In the genomic region with DNA sequence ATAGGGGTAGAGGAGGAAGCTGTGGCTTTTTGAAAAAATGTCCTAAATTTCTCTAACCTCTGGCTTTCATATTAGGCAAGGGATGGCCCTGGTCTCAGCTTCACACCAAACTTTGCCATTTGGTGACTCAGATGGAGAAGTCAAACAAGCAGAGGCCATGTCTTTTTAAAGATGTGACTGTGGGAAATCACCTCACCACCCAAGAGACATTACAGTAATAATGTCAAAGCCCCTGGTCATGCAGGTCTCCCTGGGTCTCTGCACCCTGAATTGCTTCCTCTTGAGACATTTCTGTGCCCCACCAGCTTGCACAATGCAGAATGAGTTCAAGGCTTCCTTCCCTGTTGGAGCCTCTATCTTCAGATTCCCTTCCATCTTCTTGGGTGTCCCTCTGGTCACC, we compare ENCODE assay signal across 23 cellular contexts. TPM values are rescaled to one million over a fixed set of nuclear protein-coding genes. Genes with fewer than 3 reads are reported as not detected.
DNase-seq lines count a peak whose midpoint lies in the region; ATAC-seq, FAIRE-seq and TF ChIP-seq lines count a peak whose summit lies in the region.
"Had no signal": no experiment of that assay in that cellular context is flagged by ENCODE, and none has a peak within 500 bp of the region (broad histone marks: within the 10 kb centered on the region; RNA-seq: fewer than 3 reads in every experiment).

No MANE protein-coding gene starts in this region.

- ATAC-seq in HG03039 (IDR thresholded peaks at IDR 0.05; ENCODE audit: unreplicated experiment) (peak; percentile 51), GM12878 (peak; percentile 56), HG03175 (IDR thresholded peaks at IDR 0.05; ENCODE audit: unreplicated experiment) (no peak), gastrocnemius medialis (no peak), GM23338 (no peak)
- ATAC-seq: HepG2 had no signal

- peaks cover 7% of the 10 kb centered on the region for H3K9me2 ChIP-seq in GM23338 (ENCODE audit: insufficient read depth)
- H3K9me2 ChIP-seq: SK-N-SH had no signal

- H3K4me1 Mint-ChIP-seq in GM23338: peaks cover 4% of the 10 kb centered on the region; the same call in 2 of the 3 replicates
- H3K4me1 Mint-ChIP-seq: CD4-positive, CD25-positive, alpha-beta regulatory T cell had no signal

- H3K4me2 ChIP-seq in GM12878 (ENCODE audit: control insufficient read depth, insufficient read depth): no peak overlapping the region
- H3K4me2 ChIP-seq in GM23338: no peak overlapping the region
- H3K4me2 ChIP-seq: SK-N-SH had no signal

- no peak overlapping the region for H3K27ac Mint-ChIP-seq in GM23338
- H3K27ac Mint-ChIP-seq: CD4-positive, CD25-positive, alpha-beta regulatory T cell had no signal

- H3K36me3 ChIP-seq in GM12878 (ENCODE audit: control insufficient read depth in 2 of 2, insufficient read depth in 2 of 2, low read length in 1 of 2) (no peaks in the 10 kb centered on the region), SJCRH30 (no peaks in the 10 kb centered on the region), gastrocnemius medialis (no peaks in the 10 kb centered on the region), GM23338 (ENCODE audit: insufficient read depth) (no peaks in the 10 kb centered on the region)

- H4K20me1 ChIP-seq in GM12878 (ENCODE audit: control insufficient read depth, insufficient read depth) (no peaks in the 10 kb centered on the region), GM23338 (replicated peaks; ENCODE audit: insufficient read depth) (no peaks in the 10 kb centered on the region)

- TF ChIP-seq CTCF in GM12865 (IDR thresholded peaks at IDR 0.05; ENCODE audit: insufficient read depth, low read depth, low read length, missing control alignments) (no peak), GM12878 (IDR thresholded peaks at IDR 0.05 in 2 of 3, conservative IDR thresholded peaks at IDR 0.05 in 1 of 3; ENCODE audit: control insufficient read depth in 2 of 3, extremely low read depth in 1 of 3, insufficient read depth in 1 of 3, low read depth in 3 of 3, low read length in 3 of 3) (no peak), gastrocnemius medialis (IDR thresholded peaks at IDR 0.05 in 4 of 5, conservative IDR thresholded peaks at IDR 0.05 in 1 of 5) (no peak), GM23338 (conservative IDR thresholded peaks at IDR 0.05; ENCODE audit: low read depth in 2 of 2) (no peak)

- no peak overlapping the region for H3K27ac ChIP-seq in GM12878 (ENCODE audit: control insufficient read depth, insufficient read depth)
- no peak overlapping the region for H3K27ac ChIP-seq in SJCRH30
- H3K27ac ChIP-seq in gastrocnemius medialis: no peak overlapping the region
- H3K27ac ChIP-seq in GM23338 (ENCODE audit: low read depth): no peak overlapping the region

- H3K27me3 ChIP-seq in GM12878 (replicated peaks in 1 of 2; ENCODE audit: control insufficient read depth in 2 of 2, insufficient read depth in 2 of 2, low read length in 1 of 2): no peaks in the 10 kb centered on the region
- no peaks in the 10 kb centered on the region for H3K27me3 ChIP-seq in SJCRH30
- peaks cover 0 to 4% (median 0%) of the 10 kb centered on the region in 3 donors for H3K27me3 ChIP-seq in gastrocnemius medialis
- H3K27me3 ChIP-seq in GM23338 (ENCODE audit: insufficient read depth): no peaks in the 10 kb centered on the region

- BruUV-seq in GM12878 (replicated peaks; lab: Mats Ljungman, UMichigan): no TSS peak

- H2AFZ ChIP-seq in GM12878 (ENCODE audit: control insufficient read depth, low read depth, low read length) (no peak overlapping the region), GM23338 (no peak overlapping the region)

- POLR2A ChIA-PET in GM12878 (lab: Charles Lee): no interaction called here

- H3K4me1 ChIP-seq in GM12878 (ENCODE audit: control insufficient read depth, insufficient read depth, low read length) (no peaks in the 10 kb centered on the region), SJCRH30 (no peaks in the 10 kb centered on the region), gastrocnemius medialis (peaks cover 0 to 4% of the 10 kb centered on the region in 2 donors), GM23338 (ENCODE audit: insufficient read depth) (peaks cover 8% of the 10 kb centered on the region; the same call in 1 of the 2 replicates)

- in situ Hi-C loops in GM12878 (cut with MboI) (no loop called here), gastrocnemius medialis (cut with MboI; ENCODE audit: low sequenced_read_pairs in 4 of 4) (no loop called here)

- TF ChIP-seq EP300 in GM12878 (IDR thresholded peaks at IDR 0.05; ENCODE audit: borderline replicate concordance in 1 of 2, control insufficient read depth in 1 of 2, low read depth in 2 of 2, low read length in 2 of 2): no peak

- H3K4me3 Mint-ChIP-seq in GM23338: no peak overlapping the region
- H3K4me3 Mint-ChIP-seq: CD4-positive, CD25-positive, alpha-beta regulatory T cell had no signal

- CTCF ChIA-PET in GM12878 (lab: Yijun Ruan, JAX): interaction anchor here (1.2 to 1.4 kb wide), 2 partner anchors 12 to 97 kb away, joined by 3 read pairs; no protein-coding TSS in a partner anchor

- no peak for TF ChIP-seq RAD21 in GM12878 (IDR thresholded peaks at IDR 0.05; ENCODE audit: insufficient read depth, low read depth, low read length)

- H3K79me2 ChIP-seq in GM12878 (ENCODE audit: control insufficient read depth, insufficient read depth, low read length) (no peaks in the 10 kb centered on the region), GM23338 (replicated peaks; ENCODE audit: insufficient read depth) (no peaks in the 10 kb centered on the region)

- DNase-seq in GM12865 (ENCODE audit: low read depth) (peak; percentile 25), NOMO-1 (lab: John Stamatoyannopoulos, UW; ENCODE audit: unreplicated experiment in 2 of 2) (peak; percentile 9 to 39), GM12878 (ENCODE audit: low read depth, low spot score) (no peak), SJCRH30 (no peak), gastrocnemius medialis (no peak), GM23338 (ENCODE audit: low spot score) (no peak)
- DNase-seq: 8988T; ACHN; CD4-positive, CD25-positive, alpha-beta regulatory T cell; DMS153; DND-41; Karpas-422; NCI-H2029; NCI-H446 treated with DMSO at 0.1 percent for 48 hours; NCI-H526 treated with DMSO at 0.1 percent for 48 hours; SIG-M5; SK-N-SH; T-helper 2 cell had no signal

- no peaks in the 10 kb centered on the region for H3K36me3 Mint-ChIP-seq in GM23338 (ENCODE audit: low read depth)
- H3K36me3 Mint-ChIP-seq: CD4-positive, CD25-positive, alpha-beta regulatory T cell had no signal

- intact Hi-C loops in GM12878 (cut with micrococcal nuclease; ENCODE audit: unreplicated experiment): no loop called here
- intact Hi-C loops in gastrocnemius medialis (cut with DNase I; ENCODE audit: low total_unique reads): no loop called here

- SMC1A ChIA-PET in GM12878 (lab: Charles Lee; ENCODE audit: uncharacterized antibody, unreplicated experiment): no interaction called here

- no peak for TF ChIP-seq POLR2A in GM12878 (IDR thresholded peaks at IDR 0.05; ENCODE audit: low read depth, low read length)
- TF ChIP-seq POLR2A in gastrocnemius medialis (IDR thresholded peaks at IDR 0.05): no peak

- H3K4me3 ChIP-seq in GM12865 (ENCODE audit: low read depth, low read length) (no peak overlapping the region), GM12878 (no peak overlapping the region), SJCRH30 (no peak overlapping the region), gastrocnemius medialis (no peak overlapping the region), GM23338 (no peak overlapping the region)

- no peak for FAIRE-seq in GM12878 (lab: Jason Lieb, UNC)
- FAIRE-seq: HepG2, RCC 7860 had no signal

- H3K9me3 ChIP-seq in GM12878 (replicated peaks; ENCODE audit: control insufficient read depth, insufficient read depth, low read length) (no peaks in the 10 kb centered on the region), SJCRH30 (replicated peaks) (no peaks in the 10 kb centered on the region), gastrocnemius medialis (no peaks in the 10 kb centered on the region)
- H3K9me3 ChIP-seq: SK-N-SH had no signal

- no peak overlapping the region for H3K9ac ChIP-seq in GM12878 (ENCODE audit: control insufficient read depth, insufficient read depth, low read length)
- H3K9ac ChIP-seq: SK-N-SH had no signal

- no peaks in the 10 kb centered on the region for H3K9me3 Mint-ChIP-seq in GM23338
- H3K9me3 Mint-ChIP-seq: CD4-positive, CD25-positive, alpha-beta regulatory T cell had no signal

- H3F3A ChIP-seq in GM23338 (replicated peaks; ENCODE audit: low read depth): no peaks in the 10 kb centered on the region

- RAD21 ChIA-PET in GM12878 (lab: Charles Lee; ENCODE audit: unreplicated experiment): no interaction called here

- peaks cover under 1% of the 10 kb centered on the region for H3K27me3 Mint-ChIP-seq in GM23338 (ENCODE audit: insufficient read depth, low read depth, poor library complexity)
- H3K27me3 Mint-ChIP-seq: CD4-positive, CD25-positive, alpha-beta regulatory T cell had no signal

TF ChIP-seq in GM12878, 131 proteins besides CTCF, POLR2A, EP300 and RAD21 (continues in another document):
- TF ChIP-seq BHLHE40 (IDR thresholded peaks at IDR 0.05; ENCODE audit: borderline replicate concordance in 1 of 2, low read depth in 2 of 2, low read length in 1 of 2): no peak

TF ChIP-seq in GM23338, 12 proteins besides CTCF, POLR2A, EP300 and RAD21 (continues in another document):
- no peak for TF ChIP-seq EZH2 (IDR thresholded peaks at IDR 0.05; ENCODE audit: low read depth, unreplicated experiment)
- TF ChIP-seq ZNF331 (CRISPR knock-in tag; IDR thresholded peaks at IDR 0.05; ENCODE audit: low read depth): no peak

RNA-seq across cellular contexts. Expression of gene ADGRF5, which starts 39.5 kb away (rescaled TPM):
- total RNA-seq in GM12878 (2013; cell fraction: nucleolus; rRNA removed): not detected in 2 replicates
- not detected in 2 replicates for total RNA-seq in GM12878 (2014; rRNA removed)
- not detected in 2 replicates for total RNA-seq in GM12878 (2014; rRNA removed; fragmentation: Illumina TruSeq; extraction: Trizol)
- 0.13 TPM in 2 replicates for total RNA-seq in GM12878 (2021)
- polyA plus RNA-seq in GM12878 (2011; ENCODE audit: low read depth): not detected
- 0.01 TPM in 1 of 2 replicates, not detected in the other for polyA plus RNA-seq in GM12878 (2011; rRNA removed)
- not detected in 2 replicates for polyA plus RNA-seq in GM12878 (2011; cell fraction: cytosol; rRNA removed)
- not detected in 2 replicates for polyA plus RNA-seq in GM12878 (2011; cell fraction: nucleus; rRNA removed)
- polyA plus RNA-seq in GM12878 (2012): not detected in 2 replicates
- polyA plus RNA-seq in GM12878 (2014; fragmentation: Illumina TruSeq; extraction: Trizol): not detected in 2 replicates
- polyA plus RNA-seq in GM12878 (2014; fragmentation: Nextera tagmentation; extraction: Ambion mirVana): not detected
- polyA plus RNA-seq in GM12878 (2014; rRNA removed): not detected in 2 replicates
- not detected for polyA plus RNA-seq in GM12878 (2016; fragmentation: Nextera tagmentation; extraction: Ambion mirVana)
- polyA minus RNA-seq in GM12878 (2011; rRNA and poly(A)+ RNA removed): not detected in 2 replicates
- polyA minus RNA-seq in GM12878 (2011; cell fraction: cytosol; rRNA and poly(A)+ RNA removed): not detected in 2 replicates
- not detected in 2 replicates for polyA minus RNA-seq in GM12878 (2011; cell fraction: nucleus; rRNA and poly(A)+ RNA removed)
- total RNA-seq in SJCRH30 (2014; rRNA removed; shearing (Covaris generic)): 0.30 and 0.35 TPM in 2 replicates
- total RNA-seq in gastrocnemius medialis: 10 to 100 TPM; 27.6 to 49.2 (median 41.0) TPM
- not detected in 2 replicates for total RNA-seq in GM23338 (2014; rRNA removed; shearing (Covaris generic))
- not detected in 2 replicates for polyA plus RNA-seq in GM23338 (2016; fragmentation: Nextera tagmentation; extraction: Ambion mirVana)
- total RNA-seq: CD4-positive, CD25-positive, alpha-beta regulatory T cell; HepG2 had no signal
- polyA plus RNA-seq: BJ; CD4-positive, CD25-positive, alpha-beta regulatory T cell; HepG2 had no signal

Comparison
In these comparisons a context has a peak if more than half of its experiments do, and no peak if none do; other contexts are left out.
1. DNase-seq: peak in GM12865 (single experiment) and NOMO-1 (2 of 2); none in GM12878 (single experiment), SJCRH30 (0 of 2), gastrocnemius medialis (0 of 2) and GM23338 (single experiment).
2. ATAC-seq: peak in HG03039 (single experiment) and GM12878 (single experiment); none in HG03175 (single experiment), gastrocnemius medialis (0 of 2) and GM23338 (single experiment).
3. RNA of gene ADGRF5, which starts 39.5 kb away (total RNA-seq): 27.6 to 49.2 TPM in gastrocnemius medialis; 0.30 to 0.35 TPM in SJCRH30, 0.13 TPM in GM12878 and not detected in GM23338; every median in the first group is over 10 times any median in the second.